In genomic region chr10:70271996-70272924, GRCh38 we compare ENCODE assay signal across 1 cellular context.
TF ChIP-seq lines count a peak whose summit lies in the region.

No MANE protein-coding gene starts in this region.

TF ChIP-seq in GM23338, 12 proteins besides CTCF, POLR2A, EP300 and RAD21:
- TF ChIP-seq EZH2 (IDR thresholded peaks at IDR 0.05; ENCODE audit: low read depth, unreplicated experiment) (no peak), STAT1 (IDR thresholded peaks at IDR 0.05; ENCODE audit: unreplicated experiment) (no peak), ETS1 (IDR thresholded peaks at IDR 0.05) (no peak), ZNF331 (CRISPR knock-in tag; IDR thresholded peaks at IDR 0.05; ENCODE audit: low read depth) (no peak), ZNF462 (CRISPR knock-in tag; IDR thresholded peaks at IDR 0.05) (no peak), POLR2AphosphoS5 (IDR thresholded peaks at IDR 0.05; ENCODE audit: low read depth) (no peak), REST (IDR thresholded peaks at IDR 0.05; ENCODE audit: unreplicated experiment) (no peak), ZNF114 (CRISPR knock-in tag; IDR thresholded peaks at IDR 0.05) (no peak), EZH2phosphoT487 (IDR thresholded peaks at IDR 0.05; ENCODE audit: unreplicated experiment) (no peak)
